ENCODE assay signal across 30 cellular contexts in genomic region chr20:63128956-63129355, GRCh38.
DNase-seq lines count a peak whose midpoint lies in the region; ATAC-seq, FAIRE-seq and TF ChIP-seq lines count a peak whose summit lies in the region.
"Had no signal": no experiment of that assay in that cellular context is flagged by ENCODE, and none has a peak within 500 bp of the region (broad histone marks: within the 10 kb centered on the region; RNA-seq: fewer than 3 reads in every experiment).

No MANE protein-coding gene starts in this region.

- peaks cover 38% of the 10 kb centered on the region for H3K27me3 Mint-ChIP-seq in astrocyte (ENCODE audit: low read depth, unreplicated experiment)
- H3K27me3 Mint-ChIP-seq: activated CD4-positive, alpha-beta memory T cell treated with anti-CD3 and anti-CD28 coated beads, Interleukin-2, amount 10 ng/mL, durations not matched to agents 7 days and 5 days had no signal

- TF ChIP-seq CTCF in heart left ventricle (IDR thresholded peaks at IDR 0.05), result no peak
- no peak for TF ChIP-seq CTCF in astrocyte (IDR thresholded peaks at IDR 0.05; ENCODE audit: insufficient read depth, low read depth, low read length)
- no peak for TF ChIP-seq CTCF in mucosa of descending colon (IDR thresholded peaks at IDR 0.05)

- H4K20me1 ChIP-seq in astrocyte (ENCODE audit: insufficient read depth, low read length), result no peaks in the 10 kb centered on the region

- no peak overlapping the region for H2AFZ ChIP-seq in astrocyte (ENCODE audit: low read depth, low read length)
- H2AFZ ChIP-seq: PC-9 had no signal

- peak overlapping the region; percentile 7 for H3K4me3 Mint-ChIP-seq in astrocyte (ENCODE audit: unreplicated experiment)
- H3K4me3 Mint-ChIP-seq: activated CD4-positive, alpha-beta memory T cell treated with anti-CD3 and anti-CD28 coated beads, Interleukin-2, amount 10 ng/mL, durations not matched to agents 7 days and 5 days; activated naive CD8-positive, alpha-beta T cell; activated T-helper 17 cell treated with anti-CD3 and anti-CD28 coated beads, Interleukin-2, amount 50 U/mL, for 72 hours; CD8-positive, alpha-beta T cell; stimulated activated memory B cell treated with anti-CD40 and anti-IgM and Interleukin-4, amounts not matched to agents 10 μg/mL and 1 μg/mL and 100 μg/mL, for 72 hours had no signal

- no peak overlapping the region for H3K27ac ChIP-seq in heart left ventricle
- H3K27ac ChIP-seq in astrocyte (ENCODE audit: low read depth, low read length), result no peak overlapping the region
- H3K27ac ChIP-seq: ascending aorta, cardiac muscle cell, coronary artery, epithelial cell of prostate, PC-9, prostate gland had no signal

- H3K79me2 ChIP-seq in astrocyte (ENCODE audit: insufficient read depth, low read length), result no peaks in the 10 kb centered on the region

- H3K4me3 ChIP-seq in heart left ventricle (no peak overlapping the region), astrocyte (ENCODE audit: insufficient read depth, low read depth, low read length) (no peak overlapping the region), mucosa of descending colon (no peak overlapping the region)
- H3K4me3 ChIP-seq: ascending aorta, cardiac muscle cell, coronary artery, MG63, PC-9, prostate gland had no signal

- no peak overlapping the region for H3K4me2 ChIP-seq in astrocyte (ENCODE audit: low read length)
- H3K4me2 ChIP-seq: PC-9 had no signal

- H3K9me3 ChIP-seq in heart left ventricle (no peaks in the 10 kb centered on the region), astrocyte (ENCODE audit: insufficient read depth, low read depth, low read length) (no peaks in the 10 kb centered on the region), mucosa of descending colon (no peaks in the 10 kb centered on the region)
- H3K9me3 ChIP-seq: ascending aorta, MG63, prostate gland had no signal

- no peak overlapping the region for H3K9ac ChIP-seq in astrocyte (ENCODE audit: low read length)

- no peaks in the 10 kb centered on the region for H3K36me3 Mint-ChIP-seq in astrocyte (ENCODE audit: low read depth, unreplicated experiment)
- H3K36me3 Mint-ChIP-seq: activated naive CD8-positive, alpha-beta T cell; CD8-positive, alpha-beta T cell; stimulated activated memory B cell treated with anti-CD40 and anti-IgM and Interleukin-4, amounts not matched to agents 10 μg/mL and 1 μg/mL and 100 μg/mL, for 72 hours had no signal

- no peaks in the 10 kb centered on the region for H3K4me1 ChIP-seq in heart left ventricle
- H3K4me1 ChIP-seq in astrocyte (ENCODE audit: insufficient read depth, low read length), result no peaks in the 10 kb centered on the region
- no peaks in the 10 kb centered on the region for H3K4me1 ChIP-seq in mucosa of descending colon (ENCODE audit: low read depth)
- H3K4me1 ChIP-seq: ascending aorta, prostate gland had no signal

- ATAC-seq in heart left ventricle (no peak), Right ventricle myocardium superior (ENCODE audit: poor library complexity) (no peak), mucosa of descending colon (no peak), HG03196 (IDR thresholded peaks at IDR 0.05; ENCODE audit: unreplicated experiment) (no peak), HG02571 (IDR thresholded peaks at IDR 0.05; ENCODE audit: unreplicated experiment) (no peak)
- ATAC-seq: activated T-helper 17 cell treated with anti-CD3 and anti-CD28 coated beads, Interleukin-2, amount 50 U/mL, for 72 hours; CD8-positive, alpha-beta T cell; stimulated activated memory B cell treated with anti-CD40 and anti-IgM and Interleukin-4, amounts not matched to agents 10 μg/mL and 1 μg/mL and 100 μg/mL, for 72 hours had no signal

- intact Hi-C loops in heart left ventricle (cut with DNase I) (no loop called here), Right ventricle myocardium superior (cut with DNase I) (no loop called here), mucosa of descending colon (cut with DNase I, micrococcal nuclease) (no loop called here)

- no peak for TF ChIP-seq POLR2A in heart left ventricle (IDR thresholded peaks at IDR 0.05)

- no peaks in the 10 kb centered on the region for H3K9me3 Mint-ChIP-seq in astrocyte (ENCODE audit: unreplicated experiment)
- H3K9me3 Mint-ChIP-seq: activated CD4-positive, alpha-beta memory T cell treated with anti-CD3 and anti-CD28 coated beads, Interleukin-2, amount 10 ng/mL, durations not matched to agents 7 days and 5 days; activated T-helper 17 cell treated with anti-CD3 and anti-CD28 coated beads, Interleukin-2, amount 50 U/mL, for 72 hours; CD8-positive, alpha-beta T cell; stimulated activated memory B cell treated with anti-CD40 and anti-IgM and Interleukin-4, amounts not matched to agents 10 μg/mL and 1 μg/mL and 100 μg/mL, for 72 hours had no signal

- WGBS in heart left ventricle, 4 donors, result 81 to 85% (median 83%) methylated on average over 17 of the region's 17 CpGs

- H3K4me1 Mint-ChIP-seq in astrocyte (ENCODE audit: low read depth, unreplicated experiment), result no peaks in the 10 kb centered on the region
- H3K4me1 Mint-ChIP-seq: activated CD4-positive, alpha-beta memory T cell treated with anti-CD3 and anti-CD28 coated beads, Interleukin-2, amount 10 ng/mL, durations not matched to agents 7 days and 5 days; activated T-helper 17 cell treated with anti-CD3 and anti-CD28 coated beads, Interleukin-2, amount 50 U/mL, for 72 hours; stimulated activated memory B cell treated with anti-CD40 and anti-IgM and Interleukin-4, amounts not matched to agents 10 μg/mL and 1 μg/mL and 100 μg/mL, for 72 hours had no signal

- H3K27me3 ChIP-seq in heart left ventricle, result peaks cover 0 to 71% (median 12%) of the 10 kb centered on the region in 9 donors
- peaks cover 20% of the 10 kb centered on the region for H3K27me3 ChIP-seq in astrocyte (ENCODE audit: insufficient read depth, low read length)
- H3K27me3 ChIP-seq: ascending aorta had no signal

- peak in 4 of 5 donors; percentile 3 to 39 (median 12) for DNase-seq in heart left ventricle
- no peak for DNase-seq in Right ventricle myocardium superior
- DNase-seq in astrocyte (ENCODE audit: low read depth), result no peak
- peak in 2 of 3 donors; percentile 14 to 28 for DNase-seq in mucosa of descending colon
- peak; percentile 19 for DNase-seq in ureter (ENCODE audit: low spot score)
- DNase-seq: activated CD4-positive, alpha-beta memory T cell treated with anti-CD3 and anti-CD28 coated beads, Interleukin-2, amount 10 ng/mL, durations not matched to agents 7 days and 5 days; activated CD4-positive, alpha-beta T cell treated with anti-CD3 and anti-CD28 coated beads for 1 hour; CD8-positive, alpha-beta T cell; DMS 273 treated with DMSO at 0.1 percent for 48 hours; effector CD8-positive, alpha-beta T cell; hypothalamus; KG1; mesendoderm; MG63; NCI-H2029 treated with DMSO at 0.1 percent for 48 hours; NCI-H526; NK-92 treated with Interleukin-12 subunit alpha and Interleukin-12 subunit beta, amount 100 ng/mL, for 24 hours; PC-9; SHP77 treated with DMSO at 0.1 percent for 48 hours; substantia nigra had no signal

- FAIRE-seq in astrocyte (lab: Jason Lieb, UNC), result no peak

- H3K36me3 ChIP-seq in heart left ventricle (no peaks in the 10 kb centered on the region), astrocyte (ENCODE audit: insufficient read depth, low read length) (no peaks in the 10 kb centered on the region), mucosa of descending colon (ENCODE audit: low read depth) (no peaks in the 10 kb centered on the region)
- H3K36me3 ChIP-seq: ascending aorta, cardiac muscle cell, MG63, prostate gland had no signal

- H3K27ac Mint-ChIP-seq in astrocyte (ENCODE audit: unreplicated experiment), result no peak overlapping the region
- H3K27ac Mint-ChIP-seq: activated CD4-positive, alpha-beta memory T cell treated with anti-CD3 and anti-CD28 coated beads, Interleukin-2, amount 10 ng/mL, durations not matched to agents 7 days and 5 days; activated naive CD8-positive, alpha-beta T cell; activated T-helper 17 cell treated with anti-CD3 and anti-CD28 coated beads, Interleukin-2, amount 50 U/mL, for 72 hours; CD8-positive, alpha-beta T cell; stimulated activated memory B cell treated with anti-CD40 and anti-IgM and Interleukin-4, amounts not matched to agents 10 μg/mL and 1 μg/mL and 100 μg/mL, for 72 hours had no signal

Comparison
In these comparisons a context has a peak if more than half of its experiments do, and no peak if none do; other contexts are left out.
1. DNase-seq: peak in heart left ventricle (4 of 5), mucosa of descending colon (2 of 3) and ureter (single experiment); none in Right ventricle myocardium superior (single experiment) and astrocyte (single experiment).